16 cellular contexts compared by ENCODE assay signal in genomic region chr16:88760424-88761142, GRCh38. TPM values are rescaled to one million over a fixed set of nuclear protein-coding genes. Genes with fewer than 3 reads are reported as not detected.
DNase-seq lines count a peak whose midpoint lies in the region; ATAC-seq, FAIRE-seq and TF ChIP-seq lines count a peak whose summit lies in the region.
"Had no signal": no experiment of that assay in that cellular context is flagged by ENCODE, and none has a peak within 500 bp of the region (broad histone marks: within the 10 kb centered on the region; RNA-seq: fewer than 3 reads in every experiment).

No MANE protein-coding gene starts in this region.

- H3K79me1 ChIP-seq in mesendoderm (ENCODE audit: low read length): peaks cover 3% of the 10 kb centered on the region

- H3K36me3 ChIP-seq in BLaER1 treated with 17β-estradiol and CSF1 and Interleukin-3, amounts not matched to agents 10 nM and 100 nM: peaks cover 6 to 66% (median 27%) of the 10 kb centered on the region in 11 experiments; a peak in 20 of 22 replicates
- H3K36me3 ChIP-seq in esophagus muscularis mucosa (peaks cover 0 to 8% (median 2%) of the 10 kb centered on the region in 4 donors), pancreas (no peaks in the 10 kb centered on the region), mesendoderm (ENCODE audit: control insufficient read depth, insufficient read depth, low read length) (no peaks in the 10 kb centered on the region)

- no peak overlapping the region for H3K56ac ChIP-seq in mesendoderm (ENCODE audit: low read length)

- peaks cover 5% of the 10 kb centered on the region for H3K79me2 ChIP-seq in mesendoderm (ENCODE audit: control insufficient read depth, insufficient read depth, low read length)

- no peak overlapping the region for H2BK15ac ChIP-seq in mesendoderm (replicated peaks; ENCODE audit: low read depth)

- no peak overlapping the region for H3K4ac ChIP-seq in mesendoderm (ENCODE audit: low read depth, low read length)

- H3K27me3 ChIP-seq in BLaER1 treated with 17β-estradiol and CSF1 and Interleukin-3, amounts not matched to agents 10 nM and 100 nM: no peaks in the 10 kb centered on the region
- H3K27me3 ChIP-seq in esophagus muscularis mucosa (no peaks in the 10 kb centered on the region), pancreas (no peaks in the 10 kb centered on the region), mesendoderm (ENCODE audit: insufficient read depth, low read length, poor library complexity) (no peaks in the 10 kb centered on the region)

- no peak overlapping the region for H3K18ac ChIP-seq in mesendoderm (ENCODE audit: low read length)

- peaks cover 95 to 100% (median 99%) of the 10 kb centered on the region in 11 experiments for H4K20me1 ChIP-seq in BLaER1 treated with 17β-estradiol and CSF1 and Interleukin-3, amounts not matched to agents 10 nM and 100 nM

- ATAC-seq in pancreas: peak in 3 of 4 donors; percentile 3 to 45 (median 31)
- ATAC-seq in HG03045 (IDR thresholded peaks at IDR 0.05; ENCODE audit: unreplicated experiment): no peak
- ATAC-seq: WTC11 had no signal

- no peak overlapping the region for H4K5ac ChIP-seq in mesendoderm (ENCODE audit: low read length)

- H4K8ac ChIP-seq in mesendoderm (ENCODE audit: low read depth, low read length): no peak overlapping the region

- no peak overlapping the region for H3K4me3 ChIP-seq in BLaER1 treated with 17β-estradiol and CSF1 and Interleukin-3, amounts not matched to agents 10 nM and 100 nM
- H3K4me3 ChIP-seq in esophagus muscularis mucosa: peak overlapping the region in 1 of 4 donors; percentile 37
- H3K4me3 ChIP-seq in pancreas: no peak overlapping the region
- no peak overlapping the region for H3K4me3 ChIP-seq in mesendoderm (ENCODE audit: low read length)
- H3K4me3 ChIP-seq: lung had no signal

- no peak overlapping the region for H3K23ac ChIP-seq in mesendoderm (ENCODE audit: low read length)

- peaks cover 55 to 98% (median 86%) of the 10 kb centered on the region in 10 experiments for H3K4me1 ChIP-seq in BLaER1 treated with 17β-estradiol and CSF1 and Interleukin-3, amounts not matched to agents 10 nM and 100 nM
- peaks cover 45 to 97% (median 90%) of the 10 kb centered on the region in 4 donors for H3K4me1 ChIP-seq in esophagus muscularis mucosa
- H3K4me1 ChIP-seq in pancreas: no peaks in the 10 kb centered on the region
- H3K4me1 ChIP-seq in mesendoderm (ENCODE audit: control insufficient read depth, low read depth, low read length): peaks cover 6% of the 10 kb centered on the region

- DNase-seq in NCI-H146 treated with DMSO at 0.1 percent for 48 hours (lab: John Stamatoyannopoulos, UW; ENCODE audit: unreplicated experiment): peak; percentile 20
- DNase-seq in esophagus muscularis mucosa (ENCODE audit: extremely low spot score): no peak
- peak in 1 of 6 donors; percentile 71 for DNase-seq in pancreas
- no peak for DNase-seq in D721Med (ENCODE audit: insufficient read length, low spot score)
- DNase-seq in mesendoderm: no peak
- DNase-seq in RPMI8226: no peak
- DNase-seq: activated CD8-positive, alpha-beta memory T cell treated with anti-CD3 and anti-CD28 coated beads, Interleukin-2, amount 50 U/mL, for 48 hours; hippocampal formation; KG1; NCI-H2029 treated with DMSO at 0.1 percent for 48 hours; occipital lobe; stimulated activated CD4-positive, alpha-beta T cell treated with anti-CD3 and anti-CD28 coated beads, Interleukin-15, amount 100 ng/mL, for 24 hours had no signal

- no peak for TF ChIP-seq POLR2A in esophagus muscularis mucosa (IDR thresholded peaks at IDR 0.05; ENCODE audit: low read depth)

- peak overlapping the region in 2 of 11 experiments; percentile 13 to 19; a peak in 1 of 22 replicates for H3K27ac ChIP-seq in BLaER1 treated with 17β-estradiol and CSF1 and Interleukin-3, amounts not matched to agents 10 nM and 100 nM
- H3K27ac ChIP-seq in esophagus muscularis mucosa (replicated peaks in 1 of 4): peak overlapping the region; percentile 91 to 94 (median 92)
- peak overlapping the region in 3 of 4 donors; percentile 11 to 49 (median 27) for H3K27ac ChIP-seq in pancreas
- H3K27ac ChIP-seq in mesendoderm (ENCODE audit: low read depth, low read length): no peak overlapping the region

- WGBS in esophagus muscularis mucosa: 65% methylated on average over 18 of the region's 24 CpGs
- 49 to 66% methylated on average over 24 of the region's 24 CpGs for WGBS in pancreas, 2 donors
- no CpG with 5 or more reads among the region's 24 CpGs for WGBS in mesendoderm (ENCODE audit: extremely low coverage, insufficient coverage, low lambda C conversion rate)

- FAIRE-seq in pancreas (lab: Jason Lieb, UNC) (no peak), D721Med (lab: Jason Lieb, UNC) (no peak)

- peaks cover 0 to 5% (median 0%) of the 10 kb centered on the region in 11 experiments; a peak in 2 of 22 replicates for H3K9me3 ChIP-seq in BLaER1 treated with 17β-estradiol and CSF1 and Interleukin-3, amounts not matched to agents 10 nM and 100 nM (replicated peaks in 1 of 11)
- H3K9me3 ChIP-seq in esophagus muscularis mucosa: no peaks in the 10 kb centered on the region
- H3K9me3 ChIP-seq in pancreas: no peaks in the 10 kb centered on the region

- TF ChIP-seq CTCF in esophagus muscularis mucosa (IDR thresholded peaks at IDR 0.05) (no peak), pancreas (IDR thresholded peaks at IDR 0.05) (no peak), D721Med (IDR thresholded peaks at IDR 0.05; ENCODE audit: insufficient read depth, missing control alignments) (no peak)

- peak overlapping the region in 6 of 11 experiments; percentile 5 to 34 (median 24); a peak in 7 of 22 replicates for H3K9ac ChIP-seq in BLaER1 treated with 17β-estradiol and CSF1 and Interleukin-3, amounts not matched to agents 10 nM and 100 nM
- H3K9ac ChIP-seq in mesendoderm (ENCODE audit: low read length): no peak overlapping the region

- H3K4me2 ChIP-seq in BLaER1 treated with 17β-estradiol and CSF1 and Interleukin-3, amounts not matched to agents 10 nM and 100 nM: peak overlapping the region; percentile 26 to 81 (median 65); a peak in 17 of 22 replicates
- H3K4me2 ChIP-seq in mesendoderm (ENCODE audit: low read length): no peak overlapping the region

- H2BK5ac ChIP-seq in mesendoderm (ENCODE audit: low read length): no peak overlapping the region

- no peak overlapping the region for H2BK120ac ChIP-seq in mesendoderm (ENCODE audit: low read depth, low read length)

- intact Hi-C loops in esophagus muscularis mucosa (cut with DNase I): no loop called here
- intact Hi-C loops in pancreas (cut with DNase I): no loop called here

- TF ChIP-seq EP300 in esophagus muscularis mucosa (IDR thresholded peaks at IDR 0.05): no peak

- H2AK5ac ChIP-seq in mesendoderm (ENCODE audit: low read length): no peak overlapping the region

RNA-seq across cellular contexts. Expression of gene PIEZO1, which starts 24.4 kb away (rescaled TPM):
- total RNA-seq in esophagus muscularis mucosa: 100 to 1,000 TPM; 140 to 298 (median 182) TPM
- total RNA-seq in pancreas: 10 to 100 TPM; 16.3 to 72.0 (median 23.9) TPM
- 100 to 1,000 TPM; 189 to 255 TPM for polyA plus RNA-seq in pancreas
- polyA plus RNA-seq in mesendoderm (2013, experiment 1 of 2): 37.5 TPM
- polyA plus RNA-seq in mesendoderm (2013, experiment 2 of 2): 38.4 TPM

RNA-seq across cellular contexts. Expression of gene CDT1, which starts 43.0 kb away (rescaled TPM):
- total RNA-seq in esophagus muscularis mucosa (1 to 10 TPM in 1 of 4 donors, under 1 TPM in 2, not detected in 1; 0.17 to 1.4 (median 0.34) TPM), pancreas (1 to 10 TPM in 4 of 6 donors, under 1 TPM in 2; 0.12 to 1.8 (median 1.4) TPM)
- under 1 TPM; 0.30 to 0.35 TPM for polyA plus RNA-seq in pancreas
- 38.9 TPM for polyA plus RNA-seq in mesendoderm (2013, experiment 1 of 2)
- polyA plus RNA-seq in mesendoderm (2013, experiment 2 of 2): 37.7 TPM

RNA-seq across cellular contexts. Expression of gene APRT, which starts 51.1 kb away (rescaled TPM):
- total RNA-seq in esophagus muscularis mucosa (100 to 1,000 TPM in 2 of 4 donors, 10 to 100 TPM in 2; 60.6 to 141 (median 98.6) TPM), pancreas (10 to 100 TPM; 38.8 to 85.4 (median 61.6) TPM)
- polyA plus RNA-seq in pancreas: 10 to 100 TPM; 82.7 to 88.2 TPM
- 300 TPM for polyA plus RNA-seq in mesendoderm (2013, experiment 1 of 2)
- polyA plus RNA-seq in mesendoderm (2013, experiment 2 of 2): 305 TPM

RNA-seq across cellular contexts. Expression of gene CTU2, which starts 54.3 kb away (rescaled TPM):
- total RNA-seq in esophagus muscularis mucosa (10 to 100 TPM in 2 of 4 donors, 1 to 10 TPM in 2; 8.9 to 14.7 (median 10.3) TPM), pancreas (10 to 100 TPM in 3 of 6 donors, 1 to 10 TPM in 3; 8.1 to 13.3 (median 10.0) TPM)
- 10 to 100 TPM; 20.3 to 21.9 TPM for polyA plus RNA-seq in pancreas
- 71.4 TPM for polyA plus RNA-seq in mesendoderm (2013, experiment 1 of 2)
- polyA plus RNA-seq in mesendoderm (2013, experiment 2 of 2): 64.6 TPM

RNA-seq across cellular contexts. Expression of gene RNF166, which starts 54.4 kb away (rescaled TPM):
- total RNA-seq in esophagus muscularis mucosa: 10 to 100 TPM; 23.3 to 33.5 (median 27.5) TPM
- total RNA-seq in pancreas: 10 to 100 TPM in 4 of 6 donors, 1 to 10 TPM in 2; 9.7 to 18.0 (median 10.9) TPM
- polyA plus RNA-seq in pancreas: 10 to 100 TPM; 23.4 to 40.9 TPM
- 16.0 TPM for polyA plus RNA-seq in mesendoderm (2013, experiment 1 of 2)
- 17.0 TPM for polyA plus RNA-seq in mesendoderm (2013, experiment 2 of 2)
